Comparison of ENCODE assay signal across 1 cellular context in genomic region chr14:39203659-39204606, GRCh38.
TF ChIP-seq lines count a peak whose summit lies in the region.

No MANE protein-coding gene starts in this region.

TF ChIP-seq in HepG2, 621 proteins besides CTCF, POLR2A, EP300 and RAD21 (continued from another document and continues in another):
- TF ChIP-seq THAP7 (CRISPR knock-in tag; IDR thresholded peaks at IDR 0.05) (no peak), XRCC5 (optimal IDR thresholded peaks at IDR 0.05; ENCODE audit: low read length) (no peak), SALL2 (CRISPR knock-in tag; IDR thresholded peaks at IDR 0.05) (no peak), SATB2 (CRISPR knock-in tag; IDR thresholded peaks at IDR 0.05) (no peak), ETV6 (CRISPR knock-in tag; conservative IDR thresholded peaks at IDR 0.05) (no peak), PAF1 (CRISPR knock-in tag; IDR thresholded peaks at IDR 0.05) (no peak), ZMYM2 (CRISPR knock-in tag; IDR thresholded peaks at IDR 0.05) (no peak), RBAK (CRISPR knock-in tag; IDR thresholded peaks at IDR 0.05) (no peak), U2AF2 (IDR thresholded peaks at IDR 0.05; ENCODE audit: low read depth, low read length) (no peak), FLYWCH1 (CRISPR knock-in tag; IDR thresholded peaks at IDR 0.05) (no peak), ATF1 (CRISPR knock-in tag; IDR thresholded peaks at IDR 0.05) (no peak), ZNF326 (CRISPR knock-in tag; IDR thresholded peaks at IDR 0.05; ENCODE audit: borderline replicate concordance) (no peak), RFXANK (CRISPR knock-in tag; IDR thresholded peaks at IDR 0.05) (no peak), ZNF317 (CRISPR knock-in tag; IDR thresholded peaks at IDR 0.05) (no peak; the same call in 1 of the 2 replicates), SP5 (CRISPR knock-in tag; IDR thresholded peaks at IDR 0.05; ENCODE audit: borderline replicate concordance, low read depth) (0 out of 2 replicates have a peak, but pooled peaks have one; percentile 23), ARID2 (CRISPR knock-in tag; IDR thresholded peaks at IDR 0.05; ENCODE audit: borderline replicate concordance) (no peak), PAXIP1 (CRISPR knock-in tag; conservative IDR thresholded peaks at IDR 0.05) (peak; percentile 20), ZNF557 (CRISPR knock-in tag; IDR thresholded peaks at IDR 0.05) (no peak), NPAS2 (CRISPR knock-in tag; IDR thresholded peaks at IDR 0.05; ENCODE audit: borderline replicate concordance) (no peak), ATF7-NPFF (CRISPR knock-in tag; IDR thresholded peaks at IDR 0.05; ENCODE audit: low read depth) (no peak), MEF2D (CRISPR knock-in tag; IDR thresholded peaks at IDR 0.05) (peak; percentile 53; the same call in 1 of the 2 replicates), NFE2 (CRISPR knock-in tag; IDR thresholded peaks at IDR 0.05) (0 out of 2 replicates have a peak, but pooled peaks have one; percentile 22), USF2 (IDR thresholded peaks at IDR 0.05; ENCODE audit: low read depth, low read length) (no peak), USF2 (CRISPR knock-in tag; IDR thresholded peaks at IDR 0.05; ENCODE audit: borderline replicate concordance) (no peak), NFKBIZ (CRISPR knock-in tag; IDR thresholded peaks at IDR 0.05) (no peak), BCL6 (CRISPR knock-in tag; IDR thresholded peaks at IDR 0.05) (no peak), SMAD3 (CRISPR knock-in tag; IDR thresholded peaks at IDR 0.05) (no peak), ZNF260 (CRISPR knock-in tag; IDR thresholded peaks at IDR 0.05; ENCODE audit: borderline replicate concordance, low read depth) (no peak), ZNF101 (CRISPR knock-in tag; IDR thresholded peaks at IDR 0.05; ENCODE audit: borderline replicate concordance, low read depth) (no peak), YY1 (IDR thresholded peaks at IDR 0.05; ENCODE audit: insufficient read depth, insufficient replicate concordance, low read depth, low read length) (no peak), KAT7 (CRISPR knock-in tag; IDR thresholded peaks at IDR 0.05; ENCODE audit: borderline replicate concordance) (peak; percentile 22; the same call in 1 of the 2 replicates), NFIC (IDR thresholded peaks at IDR 0.05; ENCODE audit: low read length) (no peak), HNRNPUL1 (IDR thresholded peaks at IDR 0.05; ENCODE audit: low read depth, low read length) (no peak), KLF6 (CRISPR knock-in tag; IDR thresholded peaks at IDR 0.05) (no peak), RBM22 (optimal IDR thresholded peaks at IDR 0.05; ENCODE audit: low read length) (no peak), FOXK2 (IDR thresholded peaks at IDR 0.05) (no peak), ZBTB4 (CRISPR knock-in tag; IDR thresholded peaks at IDR 0.05; ENCODE audit: borderline replicate concordance) (no peak), ZNF639 (CRISPR knock-in tag; conservative IDR thresholded peaks at IDR 0.05) (no peak), NFE2L1 (CRISPR knock-in tag; IDR thresholded peaks at IDR 0.05; ENCODE audit: borderline replicate concordance) (peak; percentile 86; the same call in 1 of the 2 replicates), ZBTB2 (CRISPR knock-in tag; IDR thresholded peaks at IDR 0.05; ENCODE audit: low read depth) (no peak), ZNF414 (CRISPR knock-in tag; IDR thresholded peaks at IDR 0.05) (no peak), MTF1 (CRISPR knock-in tag; IDR thresholded peaks at IDR 0.05) (no peak), POLR2G (IDR thresholded peaks at IDR 0.05; ENCODE audit: low read depth, low read length) (no peak)
- TF ChIP-seq, protein P1, sequence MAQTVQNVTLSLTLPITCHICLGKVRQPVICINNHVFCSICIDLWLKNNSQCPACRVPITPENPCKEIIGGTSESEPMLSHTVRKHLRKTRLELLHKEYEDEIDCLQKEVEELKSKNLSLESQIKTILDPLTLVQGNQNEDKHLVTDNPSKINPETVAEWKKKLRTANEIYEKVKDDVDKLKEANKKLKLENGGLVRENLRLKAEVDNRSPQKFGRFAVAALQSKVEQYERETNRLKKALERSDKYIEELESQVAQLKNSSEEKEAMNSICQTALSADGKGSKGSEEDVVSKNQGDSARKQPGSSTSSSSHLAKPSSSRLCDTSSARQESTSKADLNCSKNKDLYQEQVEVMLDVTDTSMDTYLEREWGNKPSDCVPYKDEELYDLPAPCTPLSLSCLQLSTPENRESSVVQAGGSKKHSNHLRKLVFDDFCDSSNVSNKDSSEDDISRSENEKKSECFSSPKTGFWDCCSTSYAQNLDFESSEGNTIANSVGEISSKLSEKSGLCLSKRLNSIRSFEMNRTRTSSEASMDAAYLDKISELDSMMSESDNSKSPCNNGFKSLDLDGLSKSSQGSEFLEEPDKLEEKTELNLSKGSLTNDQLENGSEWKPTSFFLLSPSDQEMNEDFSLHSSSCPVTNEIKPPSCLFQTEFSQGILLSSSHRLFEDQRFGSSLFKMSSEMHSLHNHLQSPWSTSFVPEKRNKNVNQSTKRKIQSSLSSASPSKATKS (CRISPR knock-in tag; IDR thresholded peaks at IDR 0.05), result no peak
- TF ChIP-seq, protein P2, sequence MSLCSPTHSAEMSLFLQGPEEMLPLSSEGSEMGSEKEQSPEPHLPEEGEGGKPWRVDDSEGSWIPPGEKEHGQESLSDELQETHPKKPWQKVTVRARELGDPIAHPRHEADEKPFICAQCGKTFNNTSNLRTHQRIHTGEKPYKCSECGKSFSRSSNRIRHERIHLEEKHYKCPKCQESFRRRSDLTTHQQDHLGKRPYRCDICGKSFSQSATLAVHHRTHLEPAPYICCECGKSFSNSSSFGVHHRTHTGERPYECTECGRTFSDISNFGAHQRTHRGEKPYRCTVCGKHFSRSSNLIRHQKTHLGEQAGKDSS (CRISPR knock-in tag; IDR thresholded peaks at IDR 0.05; ENCODE audit: borderline replicate concordance, low read depth), result no peak
- TF ChIP-seq, protein P3, sequence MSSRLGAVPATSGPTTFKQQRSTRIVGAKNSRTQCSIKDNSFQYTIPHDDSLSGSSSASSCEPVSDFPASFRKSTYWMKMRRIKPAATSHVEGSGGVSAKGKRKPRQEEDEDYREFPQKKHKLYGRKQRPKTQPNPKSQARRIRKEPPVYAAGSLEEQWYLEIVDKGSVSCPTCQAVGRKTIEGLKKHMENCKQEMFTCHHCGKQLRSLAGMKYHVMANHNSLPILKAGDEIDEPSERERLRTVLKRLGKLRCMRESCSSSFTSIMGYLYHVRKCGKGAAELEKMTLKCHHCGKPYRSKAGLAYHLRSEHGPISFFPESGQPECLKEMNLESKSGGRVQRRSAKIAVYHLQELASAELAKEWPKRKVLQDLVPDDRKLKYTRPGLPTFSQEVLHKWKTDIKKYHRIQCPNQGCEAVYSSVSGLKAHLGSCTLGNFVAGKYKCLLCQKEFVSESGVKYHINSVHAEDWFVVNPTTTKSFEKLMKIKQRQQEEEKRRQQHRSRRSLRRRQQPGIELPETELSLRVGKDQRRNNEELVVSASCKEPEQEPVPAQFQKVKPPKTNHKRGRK (CRISPR knock-in tag; IDR thresholded peaks at IDR 0.05), result no peak
- TF ChIP-seq, protein P4, sequence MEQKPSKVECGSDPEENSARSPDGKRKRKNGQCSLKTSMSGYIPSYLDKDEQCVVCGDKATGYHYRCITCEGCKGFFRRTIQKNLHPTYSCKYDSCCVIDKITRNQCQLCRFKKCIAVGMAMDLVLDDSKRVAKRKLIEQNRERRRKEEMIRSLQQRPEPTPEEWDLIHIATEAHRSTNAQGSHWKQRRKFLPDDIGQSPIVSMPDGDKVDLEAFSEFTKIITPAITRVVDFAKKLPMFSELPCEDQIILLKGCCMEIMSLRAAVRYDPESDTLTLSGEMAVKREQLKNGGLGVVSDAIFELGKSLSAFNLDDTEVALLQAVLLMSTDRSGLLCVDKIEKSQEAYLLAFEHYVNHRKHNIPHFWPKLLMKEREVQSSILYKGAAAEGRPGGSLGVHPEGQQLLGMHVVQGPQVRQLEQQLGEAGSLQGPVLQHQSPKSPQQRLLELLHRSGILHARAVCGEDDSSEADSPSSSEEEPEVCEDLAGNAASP (CRISPR knock-in tag; IDR thresholded peaks at IDR 0.05; ENCODE audit: borderline replicate concordance), result no peak
